ENCODE assay signal across 1 cellular context in genomic region chr11:236774-237767, GRCh38.
TF ChIP-seq lines count a peak whose summit lies in the region.

TSS of gene PSMD13 (plus strand) at chr11:236976. CDS start at chr11:237050, 74 bp downstream.

TF ChIP-seq in HepG2, 621 proteins besides CTCF, POLR2A, EP300 and RAD21 (continued from another document and continues in another):
- TF ChIP-seq, protein P1, sequence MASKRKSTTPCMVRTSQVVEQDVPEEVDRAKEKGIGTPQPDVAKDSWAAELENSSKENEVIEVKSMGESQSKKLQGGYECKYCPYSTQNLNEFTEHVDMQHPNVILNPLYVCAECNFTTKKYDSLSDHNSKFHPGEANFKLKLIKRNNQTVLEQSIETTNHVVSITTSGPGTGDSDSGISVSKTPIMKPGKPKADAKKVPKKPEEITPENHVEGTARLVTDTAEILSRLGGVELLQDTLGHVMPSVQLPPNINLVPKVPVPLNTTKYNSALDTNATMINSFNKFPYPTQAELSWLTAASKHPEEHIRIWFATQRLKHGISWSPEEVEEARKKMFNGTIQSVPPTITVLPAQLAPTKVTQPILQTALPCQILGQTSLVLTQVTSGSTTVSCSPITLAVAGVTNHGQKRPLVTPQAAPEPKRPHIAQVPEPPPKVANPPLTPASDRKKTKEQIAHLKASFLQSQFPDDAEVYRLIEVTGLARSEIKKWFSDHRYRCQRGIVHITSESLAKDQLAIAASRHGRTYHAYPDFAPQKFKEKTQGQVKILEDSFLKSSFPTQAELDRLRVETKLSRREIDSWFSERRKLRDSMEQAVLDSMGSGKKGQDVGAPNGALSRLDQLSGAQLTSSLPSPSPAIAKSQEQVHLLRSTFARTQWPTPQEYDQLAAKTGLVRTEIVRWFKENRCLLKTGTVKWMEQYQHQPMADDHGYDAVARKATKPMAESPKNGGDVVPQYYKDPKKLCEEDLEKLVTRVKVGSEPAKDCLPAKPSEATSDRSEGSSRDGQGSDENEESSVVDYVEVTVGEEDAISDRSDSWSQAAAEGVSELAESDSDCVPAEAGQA (IDR thresholded peaks at IDR 0.05; ENCODE audit: low read depth): 0 out of 2 replicates have a peak, but pooled peaks have one; percentile 54
- TF ChIP-seq, protein P1 (CRISPR knock-in tag; IDR thresholded peaks at IDR 0.05; ENCODE audit: borderline replicate concordance): 0 out of 2 replicates have a peak, but pooled peaks have one; percentile 74
- TF ChIP-seq, protein P2, sequence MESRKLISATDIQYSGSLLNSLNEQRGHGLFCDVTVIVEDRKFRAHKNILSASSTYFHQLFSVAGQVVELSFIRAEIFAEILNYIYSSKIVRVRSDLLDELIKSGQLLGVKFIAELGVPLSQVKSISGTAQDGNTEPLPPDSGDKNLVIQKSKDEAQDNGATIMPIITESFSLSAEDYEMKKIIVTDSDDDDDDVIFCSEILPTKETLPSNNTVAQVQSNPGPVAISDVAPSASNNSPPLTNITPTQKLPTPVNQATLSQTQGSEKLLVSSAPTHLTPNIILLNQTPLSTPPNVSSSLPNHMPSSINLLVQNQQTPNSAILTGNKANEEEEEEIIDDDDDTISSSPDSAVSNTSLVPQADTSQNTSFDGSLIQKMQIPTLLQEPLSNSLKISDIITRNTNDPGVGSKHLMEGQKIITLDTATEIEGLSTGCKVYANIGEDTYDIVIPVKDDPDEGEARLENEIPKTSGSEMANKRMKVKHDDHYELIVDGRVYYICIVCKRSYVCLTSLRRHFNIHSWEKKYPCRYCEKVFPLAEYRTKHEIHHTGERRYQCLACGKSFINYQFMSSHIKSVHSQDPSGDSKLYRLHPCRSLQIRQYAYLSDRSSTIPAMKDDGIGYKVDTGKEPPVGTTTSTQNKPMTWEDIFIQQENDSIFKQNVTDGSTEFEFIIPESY (CRISPR knock-in tag; IDR thresholded peaks at IDR 0.05): no peak
- TF ChIP-seq ZNF687 (CRISPR knock-in tag; IDR thresholded peaks at IDR 0.05): peak; percentile 77
- TF ChIP-seq, protein P3, sequence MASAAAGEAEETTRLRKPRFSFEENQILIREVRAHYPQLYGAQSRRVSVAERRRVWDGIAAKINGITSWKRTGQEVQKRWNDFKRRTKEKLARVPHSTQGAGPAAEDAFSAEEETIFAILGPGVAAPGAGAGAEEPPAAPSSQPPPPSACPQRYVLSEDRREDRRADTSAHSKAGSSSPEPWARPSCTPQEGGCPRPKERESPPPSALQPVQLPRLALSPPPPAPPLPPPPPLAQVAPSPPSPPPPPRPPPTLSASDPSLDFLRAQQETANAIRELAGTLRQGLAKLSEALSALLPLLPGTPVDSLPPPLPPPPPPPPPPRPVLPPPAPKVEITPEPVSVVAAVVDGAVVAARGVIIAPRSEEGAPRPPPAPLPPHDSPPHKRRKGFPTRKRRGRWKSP (CRISPR knock-in tag; IDR thresholded peaks at IDR 0.05): peak; percentile 99
- no peak for TF ChIP-seq SAFB2 (CRISPR knock-in tag; IDR thresholded peaks at IDR 0.05; ENCODE audit: borderline replicate concordance, low read depth)
- 0 out of 2 replicates have a peak, but pooled peaks have one; percentile 52 for TF ChIP-seq ZNF468 (CRISPR knock-in tag; IDR thresholded peaks at IDR 0.05)
- TF ChIP-seq ZNF607 (CRISPR knock-in tag; IDR thresholded peaks at IDR 0.05; ENCODE audit: borderline replicate concordance): peak; percentile 70; the same call in 1 of the 2 replicates
- no peak for TF ChIP-seq RFXANK (CRISPR knock-in tag; IDR thresholded peaks at IDR 0.05)
- no peak; the same call in 1 of the 2 replicates for TF ChIP-seq HNRNPUL1 (IDR thresholded peaks at IDR 0.05; ENCODE audit: low read depth, low read length)
- no peak for TF ChIP-seq NFYC (CRISPR knock-in tag; IDR thresholded peaks at IDR 0.05)
- peak; percentile 96 for TF ChIP-seq ARID4A (CRISPR knock-in tag; IDR thresholded peaks at IDR 0.05; ENCODE audit: borderline replicate concordance)
- 0 out of 3 replicates have a peak, but pooled peaks have one; percentile 9 for TF ChIP-seq MXI1 (IDR thresholded peaks at IDR 0.05; ENCODE audit: borderline replicate concordance, low read depth, low read length)
- TF ChIP-seq POLR2AphosphoS5 (IDR thresholded peaks at IDR 0.05; ENCODE audit: low read depth, low read length): peak; percentile 57
- TF ChIP-seq ZNF512B (CRISPR knock-in tag; IDR thresholded peaks at IDR 0.05; ENCODE audit: borderline replicate concordance): no peak
- peak; percentile 76; the same call in 1 of the 2 replicates for TF ChIP-seq ZNF639 (CRISPR knock-in tag; conservative IDR thresholded peaks at IDR 0.05)
- peak; percentile 24; the same call in 1 of the 2 replicates for TF ChIP-seq SOX5 (CRISPR knock-in tag; IDR thresholded peaks at IDR 0.05; ENCODE audit: borderline replicate concordance)
- TF ChIP-seq SP4 (CRISPR knock-in tag; IDR thresholded peaks at IDR 0.05): peak; percentile 77
- peak; percentile 86 for TF ChIP-seq GMEB1 (CRISPR knock-in tag; IDR thresholded peaks at IDR 0.05; ENCODE audit: borderline replicate concordance)
- TF ChIP-seq XRCC5 (optimal IDR thresholded peaks at IDR 0.05; ENCODE audit: low read length): peak; percentile 76
- TF ChIP-seq ZNF772 (CRISPR knock-in tag; IDR thresholded peaks at IDR 0.05): no peak
- no peak for TF ChIP-seq ATF7-NPFF (CRISPR knock-in tag; IDR thresholded peaks at IDR 0.05; ENCODE audit: low read depth)
- peak; percentile 62; the same call in 1 of the 2 replicates for TF ChIP-seq NKX3-1 (CRISPR knock-in tag; IDR thresholded peaks at IDR 0.05)
- no peak for TF ChIP-seq ZNF780A (CRISPR knock-in tag; IDR thresholded peaks at IDR 0.05)
- TF ChIP-seq, protein P4, sequence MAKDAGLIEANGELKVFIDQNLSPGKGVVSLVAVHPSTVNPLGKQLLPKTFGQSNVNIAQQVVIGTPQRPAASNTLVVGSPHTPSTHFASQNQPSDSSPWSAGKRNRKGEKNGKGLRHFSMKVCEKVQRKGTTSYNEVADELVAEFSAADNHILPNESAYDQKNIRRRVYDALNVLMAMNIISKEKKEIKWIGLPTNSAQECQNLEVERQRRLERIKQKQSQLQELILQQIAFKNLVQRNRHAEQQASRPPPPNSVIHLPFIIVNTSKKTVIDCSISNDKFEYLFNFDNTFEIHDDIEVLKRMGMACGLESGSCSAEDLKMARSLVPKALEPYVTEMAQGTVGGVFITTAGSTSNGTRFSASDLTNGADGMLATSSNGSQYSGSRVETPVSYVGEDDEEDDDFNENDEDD (CRISPR knock-in tag; IDR thresholded peaks at IDR 0.05; ENCODE audit: borderline replicate concordance): no peak
- 0 out of 2 replicates have a peak, but pooled peaks have one; percentile 26 for TF ChIP-seq ZNF543 (CRISPR knock-in tag; IDR thresholded peaks at IDR 0.05)
